In the genomic region with DNA sequence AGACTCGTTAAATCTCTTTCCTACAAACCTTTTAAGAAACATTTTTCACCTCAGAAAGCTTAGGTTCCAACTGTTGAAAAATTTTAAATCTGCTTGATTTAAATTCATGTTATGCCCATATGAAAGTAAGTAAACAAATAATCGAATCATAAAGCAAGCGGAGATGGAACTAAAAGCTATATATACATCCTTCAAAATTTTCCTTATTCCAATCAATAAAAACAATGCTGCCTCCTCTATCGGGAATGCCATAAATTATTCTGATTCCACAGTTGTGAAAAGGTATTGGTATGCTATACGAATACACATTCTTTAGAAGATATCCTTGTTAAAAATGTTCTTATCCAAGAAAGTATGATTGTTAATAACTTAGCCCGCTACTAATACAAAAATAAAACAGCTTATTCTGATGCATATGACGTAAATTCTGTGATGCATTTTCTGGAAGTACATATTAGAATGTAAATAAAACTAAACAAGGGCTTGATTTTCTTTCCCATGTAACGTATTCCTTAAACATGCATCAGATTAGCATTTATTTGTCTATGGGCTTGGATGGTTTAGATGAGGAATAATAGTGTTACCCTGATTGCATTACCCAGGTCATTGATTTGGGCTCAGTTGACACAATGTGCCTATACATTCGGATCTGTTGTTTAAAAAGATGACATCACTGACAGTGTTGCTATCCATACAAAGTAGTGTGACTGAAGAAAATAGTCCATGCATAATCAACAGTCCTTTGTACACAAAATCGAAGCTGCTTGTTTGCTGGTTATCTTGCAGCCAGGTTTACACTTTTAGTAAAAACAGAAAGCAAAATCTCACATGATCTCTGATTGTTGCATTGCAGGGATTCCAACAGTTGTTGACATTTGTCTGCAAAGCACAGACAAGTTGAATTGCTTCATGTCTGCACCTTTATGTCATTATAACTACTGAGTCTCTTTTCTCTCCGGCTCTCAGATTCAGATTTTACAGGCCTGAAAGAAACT, we compare ENCODE assay signal across 9 cellular contexts. TPM values are rescaled to one million over a fixed set of nuclear protein-coding genes. Genes with fewer than 3 reads are reported as not detected.
DNase-seq lines count a peak whose midpoint lies in the region; ATAC-seq and TF ChIP-seq lines count a peak whose summit lies in the region.
"Had no signal": no experiment of that assay in that cellular context is flagged by ENCODE, and none has a peak within 500 bp of the region (broad histone marks: within the 10 kb centered on the region; RNA-seq: fewer than 3 reads in every experiment).

No MANE protein-coding gene starts in this region.

- DNase-seq in GM12864 (ENCODE audit: low read depth): no peak
- no peak for DNase-seq in Karpas-422
- DNase-seq in central memory CD8-positive, alpha-beta T cell (ENCODE audit: low spot score in 2 of 2): no peak
- DNase-seq in nephron progenitor cell: no peak
- DNase-seq in T-helper 9 cell: no peak
- DNase-seq in KG1 (lab: John Stamatoyannopoulos, UW): no peak
- DNase-seq in DMS79 treated with DMSO at 0.1 percent for 48 hours (lab: John Stamatoyannopoulos, UW): no peak

- ATAC-seq in central memory CD8-positive, alpha-beta T cell (replicated peaks; ENCODE audit: extremely low read depth, poor library complexity, severe bottlenecking): no peak
- no peak for ATAC-seq in GM18517 (IDR thresholded peaks at IDR 0.05; ENCODE audit: unreplicated experiment)

- H3K27ac Mint-ChIP-seq in central memory CD8-positive, alpha-beta T cell (ENCODE audit: low read depth): peak overlapping the region; percentile 89
- H3K27ac Mint-ChIP-seq in nephron progenitor cell: no peak overlapping the region

- peaks cover 11% of the 10 kb centered on the region for H3K36me3 Mint-ChIP-seq in central memory CD8-positive, alpha-beta T cell (ENCODE audit: insufficient read depth)
- peaks cover 8% of the 10 kb centered on the region for H3K36me3 Mint-ChIP-seq in nephron progenitor cell (ENCODE audit: low read depth)

- H3K9ac ChIP-seq in Karpas-422 (ENCODE audit: low read length): peak overlapping the region; percentile 88

- no peak overlapping the region for H3K27ac ChIP-seq in Karpas-422 (ENCODE audit: low read length)

- H3K9me3 Mint-ChIP-seq in central memory CD8-positive, alpha-beta T cell: no peaks in the 10 kb centered on the region
- no peaks in the 10 kb centered on the region for H3K9me3 Mint-ChIP-seq in nephron progenitor cell

- TF ChIP-seq CTCF in GM12864 (IDR thresholded peaks at IDR 0.05; ENCODE audit: low read depth, low read length, missing control alignments): no peak
- TF ChIP-seq CTCF in nephron progenitor cell (IDR thresholded peaks at IDR 0.05): no peak

- peak overlapping the region; percentile 77 for H3K4me2 ChIP-seq in Karpas-422 (ENCODE audit: low read depth, low read length, poor library complexity, severe bottlenecking)

- H3K4me3 ChIP-seq in GM12864 (ENCODE audit: low read depth, low read length) (peak overlapping the region; percentile 1; the same call in 1 of the 2 replicates), Karpas-422 (ENCODE audit: low read length) (peak overlapping the region; percentile 73)

- H3K9me3 ChIP-seq in Karpas-422 (ENCODE audit: low read length): no peaks in the 10 kb centered on the region

- peaks cover 37% of the 10 kb centered on the region for H3K4me1 ChIP-seq in Karpas-422 (ENCODE audit: low read length)

- H2AFZ ChIP-seq in Karpas-422 (ENCODE audit: low read length): peak overlapping the region; percentile 64

- peak overlapping the region; percentile 92 for H3K4me3 Mint-ChIP-seq in central memory CD8-positive, alpha-beta T cell
- peak overlapping the region; percentile 96 for H3K4me3 Mint-ChIP-seq in nephron progenitor cell

- H3K79me2 ChIP-seq in Karpas-422 (ENCODE audit: low read length): peaks cover 40% of the 10 kb centered on the region

- H3K9me2 ChIP-seq in Karpas-422 (replicated peaks; ENCODE audit: insufficient read depth, low read length): no peaks in the 10 kb centered on the region

- peaks cover 12% of the 10 kb centered on the region for H3K4me1 Mint-ChIP-seq in central memory CD8-positive, alpha-beta T cell
- H3K4me1 Mint-ChIP-seq in nephron progenitor cell: peaks cover 37% of the 10 kb centered on the region

- peaks cover 3% of the 10 kb centered on the region; the same call in 1 of the 2 replicates for H3K36me3 ChIP-seq in Karpas-422 (ENCODE audit: insufficient read depth, low read length)

- no peaks in the 10 kb centered on the region for H3K27me3 ChIP-seq in Karpas-422 (ENCODE audit: low read length)

- H4K20me1 ChIP-seq in Karpas-422 (ENCODE audit: insufficient read depth, low read depth, low read length): no peaks in the 10 kb centered on the region

- H3K27me3 Mint-ChIP-seq in central memory CD8-positive, alpha-beta T cell: peaks cover 11% of the 10 kb centered on the region
- H3K27me3 Mint-ChIP-seq in nephron progenitor cell (ENCODE audit: low read depth, poor library complexity): peaks cover 4% of the 10 kb centered on the region

RNA-seq across cellular contexts. Expression of a gene that starts 0.7 kb away (rescaled TPM):
- total RNA-seq in Karpas-422 (2014; rRNA removed; shearing (Covaris generic); ENCODE audit: low replicate concordance): 54.7 and 86.1 TPM in 2 replicates

RNA-seq across cellular contexts. Expression of a gene that starts 29.9 kb away (rescaled TPM):
- not detected in 2 replicates for total RNA-seq in Karpas-422 (2014; rRNA removed; shearing (Covaris generic); ENCODE audit: low replicate concordance)
- total RNA-seq: RPMI7951 had no signal

RNA-seq across cellular contexts. Expression of a gene that starts 37.6 kb away (rescaled TPM):
- 19.3 and 47.4 TPM in 2 replicates for total RNA-seq in Karpas-422 (2014; rRNA removed; shearing (Covaris generic); ENCODE audit: low replicate concordance)
